ENCODE assay signal across 20 cellular contexts in the genomic region with DNA sequence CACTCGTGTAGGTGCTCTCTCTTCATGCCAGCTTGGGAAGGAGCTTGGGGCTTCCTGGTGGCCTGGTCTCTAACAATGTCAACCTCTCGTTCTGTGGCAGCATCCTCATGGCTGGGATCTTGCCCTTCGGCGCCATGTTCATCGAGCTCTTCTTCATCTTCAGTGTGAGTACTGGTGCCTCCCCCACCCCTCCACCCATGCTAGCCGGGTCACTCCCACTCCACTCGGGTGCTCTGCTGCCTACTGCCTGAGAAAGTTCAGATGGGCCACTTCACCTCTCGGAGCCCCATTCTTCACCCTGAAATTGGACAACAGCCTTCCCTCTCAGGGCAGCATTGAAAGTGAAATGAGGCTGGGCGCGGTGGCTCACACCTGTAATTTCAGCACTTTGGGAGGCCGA. TPM values are rescaled to one million over a fixed set of nuclear protein-coding genes. Genes with fewer than 3 reads are reported as not detected.
A peak's percentile ranks its signal among the peaks of the same experiment; 100 is the strongest.
DNase-seq lines count a peak whose midpoint lies in the region; ATAC-seq and TF ChIP-seq lines count a peak whose summit lies in the region.
"Had no signal": no experiment of that assay in that cellular context is flagged by ENCODE, and none has a peak within 500 bp of the region (broad histone marks: within the 10 kb centered on the region; RNA-seq: fewer than 3 reads in every experiment).

No MANE protein-coding gene starts in this region.

- no peaks in the 10 kb centered on the region for H3K27me3 Mint-ChIP-seq in activated T-cell treated with anti-CD3 and anti-CD28 coated beads, Interleukin-2, amount 50 U/mL, for 72 hours (ENCODE audit: low read depth)
- no peaks in the 10 kb centered on the region for H3K27me3 Mint-ChIP-seq in chondrocyte (ENCODE audit: low read depth)
- H3K27me3 Mint-ChIP-seq: CD4-positive, CD25-positive, alpha-beta regulatory T cell had no signal

- H3K27ac ChIP-seq in right lobe of liver (no peak overlapping the region), heart right ventricle (no peak overlapping the region)
- H3K27ac ChIP-seq: HL-60 had no signal

- no peak for DNase-seq in activated T-cell treated with anti-CD3 and anti-CD28 coated beads, Interleukin-2, amount 50 U/mL, for 72 hours
- no peak for DNase-seq in activated T-cell treated with anti-CD3 and anti-CD28 coated beads, Interleukin-2, amount 50 U/mL, for 48 hours
- DNase-seq in chondrocyte (ENCODE audit: low spot score) (peak; percentile 60), right lobe of liver (peak in 2 of 3 donors; percentile 17 to 24), occipital lobe (lab: John Stamatoyannopoulos, UW) (no peak), NAMALWA (ENCODE audit: low spot score) (no peak), heart right ventricle (no peak)
- no peak for DNase-seq in stimulated activated effector memory CD8-positive, alpha-beta T cell treated with anti-CD3 and anti-CD28 coated beads, Interleukin-12 subunit alpha, Interleukin-12 subunit beta, amount 100 ng/mL, for 72 hours (ENCODE audit: low spot score in 2 of 2)
- DNase-seq: CD4-positive, CD25-positive, alpha-beta regulatory T cell; DMS153; DND-41; Karpas-422; MV-4-11; NCI-H1105 treated with DMSO at 0.1 percent for 48 hours; NCI-H146; NCI-H1930; NCI-H2107; NCI-H524 treated with DMSO at 0.1 percent for 48 hours; NCI-H774 had no signal

- H3K4me3 Mint-ChIP-seq in activated T-cell treated with anti-CD3 and anti-CD28 coated beads, Interleukin-2, amount 50 U/mL, for 72 hours: no peak overlapping the region
- no peak overlapping the region for H3K4me3 Mint-ChIP-seq in chondrocyte (ENCODE audit: unreplicated experiment)
- no peak overlapping the region for H3K4me3 Mint-ChIP-seq in stimulated activated effector memory CD8-positive, alpha-beta T cell treated with anti-CD3 and anti-CD28 coated beads, Interleukin-12 subunit alpha, Interleukin-12 subunit beta, amount 100 ng/mL, for 72 hours
- H3K4me3 Mint-ChIP-seq: CD4-positive, CD25-positive, alpha-beta regulatory T cell had no signal

- TF ChIP-seq CTCF in chondrocyte (IDR thresholded peaks at IDR 0.05): no peak
- TF ChIP-seq CTCF in right lobe of liver (IDR thresholded peaks at IDR 0.05): no peak
- TF ChIP-seq CTCF in heart right ventricle (IDR thresholded peaks at IDR 0.05): no peak

- H3K4me1 ChIP-seq in right lobe of liver (peaks cover 0 to 13% (median 5%) of the 10 kb centered on the region in 4 donors), heart right ventricle (peaks cover 10 to 24% (median 16%) of the 10 kb centered on the region in 9 donors)

- H3K36me3 ChIP-seq in right lobe of liver: peaks cover 0 to 71% (median 28%) of the 10 kb centered on the region in 4 donors
- H3K36me3 ChIP-seq in heart right ventricle: peaks cover 0 to 91% (median 64%) of the 10 kb centered on the region in 9 donors

- 89% methylated on average over 6 of the region's 11 CpGs for WGBS in right lobe of liver (ENCODE audit: insufficient coverage, low coverage, low lambda C conversion rate, missing lambda C conversion rate)
- WGBS in heart right ventricle, 2 donors: 97% methylated on average over 11 of the region's 11 CpGs

- peaks cover 5 to 20% of the 10 kb centered on the region in 2 donors for H3K36me3 Mint-ChIP-seq in activated T-cell treated with anti-CD3 and anti-CD28 coated beads, Interleukin-2, amount 50 U/mL, for 72 hours (ENCODE audit: insufficient read depth in 2 of 2)
- H3K36me3 Mint-ChIP-seq in chondrocyte (ENCODE audit: low read depth): peaks cover 59% of the 10 kb centered on the region
- peaks cover 99% of the 10 kb centered on the region for H3K36me3 Mint-ChIP-seq in stimulated activated effector memory CD8-positive, alpha-beta T cell treated with anti-CD3 and anti-CD28 coated beads, Interleukin-12 subunit alpha, Interleukin-12 subunit beta, amount 100 ng/mL, for 72 hours

- H3K4me3 ChIP-seq in right lobe of liver: no peak overlapping the region
- H3K4me3 ChIP-seq in heart right ventricle: no peak overlapping the region

- H3K27me3 ChIP-seq in right lobe of liver (no peaks in the 10 kb centered on the region), heart right ventricle (no peaks in the 10 kb centered on the region)

- H3K9me3 ChIP-seq in right lobe of liver (no peaks in the 10 kb centered on the region), heart right ventricle (no peaks in the 10 kb centered on the region)

- no peak for TF ChIP-seq POLR2A in right lobe of liver (IDR thresholded peaks at IDR 0.05)

- H3K27ac Mint-ChIP-seq in activated T-cell treated with anti-CD3 and anti-CD28 coated beads, Interleukin-2, amount 50 U/mL, for 72 hours: peak overlapping the region; percentile 51
- no peak overlapping the region for H3K27ac Mint-ChIP-seq in chondrocyte (ENCODE audit: unreplicated experiment)
- H3K27ac Mint-ChIP-seq in stimulated activated effector memory CD8-positive, alpha-beta T cell treated with anti-CD3 and anti-CD28 coated beads, Interleukin-12 subunit alpha, Interleukin-12 subunit beta, amount 100 ng/mL, for 72 hours: peak overlapping the region; percentile 48

- no peaks in the 10 kb centered on the region for H3K9me3 Mint-ChIP-seq in activated T-cell treated with anti-CD3 and anti-CD28 coated beads, Interleukin-2, amount 50 U/mL, for 72 hours
- H3K9me3 Mint-ChIP-seq in chondrocyte (ENCODE audit: low read depth): no peaks in the 10 kb centered on the region
- no peaks in the 10 kb centered on the region for H3K9me3 Mint-ChIP-seq in stimulated activated effector memory CD8-positive, alpha-beta T cell treated with anti-CD3 and anti-CD28 coated beads, Interleukin-12 subunit alpha, Interleukin-12 subunit beta, amount 100 ng/mL, for 72 hours
- H3K9me3 Mint-ChIP-seq: CD4-positive, CD25-positive, alpha-beta regulatory T cell had no signal

- H3K4me1 Mint-ChIP-seq in activated T-cell treated with anti-CD3 and anti-CD28 coated beads, Interleukin-2, amount 50 U/mL, for 72 hours (ENCODE audit: low read depth): peaks cover 18% of the 10 kb centered on the region
- H3K4me1 Mint-ChIP-seq in chondrocyte (ENCODE audit: low read depth): peaks cover 10% of the 10 kb centered on the region
- H3K4me1 Mint-ChIP-seq in stimulated activated effector memory CD8-positive, alpha-beta T cell treated with anti-CD3 and anti-CD28 coated beads, Interleukin-12 subunit alpha, Interleukin-12 subunit beta, amount 100 ng/mL, for 72 hours: peaks cover 10% of the 10 kb centered on the region
- H3K4me1 Mint-ChIP-seq: CD4-positive, CD25-positive, alpha-beta regulatory T cell had no signal

- intact Hi-C loops in right lobe of liver (cut with DNase I) (loop anchor here in 1 of 2 donors (10.0 kb wide), 1 partner anchor 66 kb away; no protein-coding TSS in a partner anchor), heart right ventricle (cut with DNase I) (loop anchor here in 3 of 10 donors (5.0 to 10.0 kb wide), 3 partner anchors 34 to 496 kb away; no protein-coding TSS in a partner anchor)

- no peak for ATAC-seq in activated T-cell treated with anti-CD3 and anti-CD28 coated beads, Interleukin-2, amount 50 U/mL, for 72 hours (replicated peaks in 1 of 2)
- ATAC-seq in right lobe of liver (no peak), heart right ventricle (no peak)
- no peak for ATAC-seq in stimulated activated effector memory CD8-positive, alpha-beta T cell treated with anti-CD3 and anti-CD28 coated beads, Interleukin-12 subunit alpha, Interleukin-12 subunit beta, amount 100 ng/mL, for 72 hours

RNA-seq across cellular contexts. Expression of a gene that starts 48.8 kb away (rescaled TPM):
- total RNA-seq in activated T-cell treated with anti-CD3 and anti-CD28 coated beads, Interleukin-2, amount 50 U/mL, for 72 hours: 10 to 100 TPM; 42.9 to 56.7 TPM
- 64.8 to 87.9 TPM (median 83.7 TPM) in 3 replicates for total RNA-seq in chondrocyte
- total RNA-seq in right lobe of liver: 10 to 100 TPM; 26.9 to 33.9 (median 30.5) TPM
- total RNA-seq in occipital lobe: 15.1 TPM
- 10 to 100 TPM; 27.9 to 36.0 (median 31.6) TPM for total RNA-seq in heart right ventricle
- 10 to 100 TPM; 19.2 to 21.1 TPM for polyA plus RNA-seq in heart right ventricle

RNA-seq across cellular contexts. Expression of a gene that starts 49.2 kb away (rescaled TPM):
- 100 to 1,000 TPM in 1 of 2 donors, 10 to 100 TPM in 1; 98.8 to 107 TPM for total RNA-seq in activated T-cell treated with anti-CD3 and anti-CD28 coated beads, Interleukin-2, amount 50 U/mL, for 72 hours
- total RNA-seq in chondrocyte (9.1 to 16.9 TPM (median 16.4 TPM) in 3 replicates), right lobe of liver (1 to 10 TPM; 1.5 to 3.1 (median 2.4) TPM), occipital lobe (1.2 TPM), heart right ventricle (10 to 100 TPM in 2 of 10 donors, 1 to 10 TPM in 8; 5.6 to 12.3 (median 7.9) TPM)
- 1 to 10 TPM; 1.7 to 3.0 TPM for polyA plus RNA-seq in heart right ventricle

RNA-seq across cellular contexts. Expression of a gene that starts 49.3 kb away (rescaled TPM):
- 10 to 100 TPM; 59.7 to 63.2 TPM for total RNA-seq in activated T-cell treated with anti-CD3 and anti-CD28 coated beads, Interleukin-2, amount 50 U/mL, for 72 hours
- 61.6 to 68.3 TPM (median 66.4 TPM) in 3 replicates for total RNA-seq in chondrocyte
- total RNA-seq in right lobe of liver: 10 to 100 TPM; 24.2 to 40.2 (median 28.7) TPM
- total RNA-seq in occipital lobe: 18.1 TPM
- 10 to 100 TPM; 25.9 to 32.9 (median 27.9) TPM for total RNA-seq in heart right ventricle
- polyA plus RNA-seq in heart right ventricle: 10 to 100 TPM in 1 of 2 donors, 1 to 10 TPM in 1; 9.7 to 11.7 TPM

Comparison
In these comparisons a context has a peak if more than half of its experiments do, and no peak if none do; other contexts are left out.
1. DNase-seq: peak in chondrocyte (single experiment) and right lobe of liver (2 of 3); none in activated T-cell treated with anti-CD3 and anti-CD28 coated beads, Interleukin-2, amount 50 U/mL, for 72 hours (0 of 2), activated T-cell treated with anti-CD3 and anti-CD28 coated beads, Interleukin-2, amount 50 U/mL, for 48 hours (0 of 2), stimulated activated effector memory CD8-positive, alpha-beta T cell treated with anti-CD3 and anti-CD28 coated beads, Interleukin-12 subunit alpha, Interleukin-12 subunit beta, amount 100 ng/mL, for 72 hours (0 of 2), occipital lobe (single experiment), NAMALWA (single experiment) and heart right ventricle (0 of 2).